ENCODE assay signal across 1 cellular context in genomic region chr11:97079244-97079643, GRCh38.
TF ChIP-seq lines count a peak whose summit lies in the region.

No MANE protein-coding gene starts in this region.

TF ChIP-seq in GM12878, 131 proteins besides CTCF, POLR2A, EP300 and RAD21 (continued from another document and continues in another):
- TF ChIP-seq, protein P1, sequence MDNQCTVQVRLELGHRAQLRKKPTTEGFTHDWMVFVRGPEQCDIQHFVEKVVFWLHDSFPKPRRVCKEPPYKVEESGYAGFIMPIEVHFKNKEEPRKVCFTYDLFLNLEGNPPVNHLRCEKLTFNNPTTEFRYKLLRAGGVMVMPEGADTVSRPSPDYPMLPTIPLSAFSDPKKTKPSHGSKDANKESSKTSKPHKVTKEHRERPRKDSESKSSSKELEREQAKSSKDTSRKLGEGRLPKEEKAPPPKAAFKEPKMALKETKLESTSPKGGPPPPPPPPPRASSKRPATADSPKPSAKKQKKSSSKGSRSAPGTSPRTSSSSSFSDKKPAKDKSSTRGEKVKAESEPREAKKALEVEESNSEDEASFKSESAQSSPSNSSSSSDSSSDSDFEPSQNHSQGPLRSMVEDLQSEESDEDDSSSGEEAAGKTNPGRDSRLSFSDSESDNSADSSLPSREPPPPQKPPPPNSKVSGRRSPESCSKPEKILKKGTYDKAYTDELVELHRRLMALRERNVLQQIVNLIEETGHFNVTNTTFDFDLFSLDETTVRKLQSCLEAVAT (IDR thresholded peaks at IDR 0.05), result no peak
- TF ChIP-seq DPF2 (IDR thresholded peaks at IDR 0.05), result peak; percentile 95
- TF ChIP-seq, protein P2, sequence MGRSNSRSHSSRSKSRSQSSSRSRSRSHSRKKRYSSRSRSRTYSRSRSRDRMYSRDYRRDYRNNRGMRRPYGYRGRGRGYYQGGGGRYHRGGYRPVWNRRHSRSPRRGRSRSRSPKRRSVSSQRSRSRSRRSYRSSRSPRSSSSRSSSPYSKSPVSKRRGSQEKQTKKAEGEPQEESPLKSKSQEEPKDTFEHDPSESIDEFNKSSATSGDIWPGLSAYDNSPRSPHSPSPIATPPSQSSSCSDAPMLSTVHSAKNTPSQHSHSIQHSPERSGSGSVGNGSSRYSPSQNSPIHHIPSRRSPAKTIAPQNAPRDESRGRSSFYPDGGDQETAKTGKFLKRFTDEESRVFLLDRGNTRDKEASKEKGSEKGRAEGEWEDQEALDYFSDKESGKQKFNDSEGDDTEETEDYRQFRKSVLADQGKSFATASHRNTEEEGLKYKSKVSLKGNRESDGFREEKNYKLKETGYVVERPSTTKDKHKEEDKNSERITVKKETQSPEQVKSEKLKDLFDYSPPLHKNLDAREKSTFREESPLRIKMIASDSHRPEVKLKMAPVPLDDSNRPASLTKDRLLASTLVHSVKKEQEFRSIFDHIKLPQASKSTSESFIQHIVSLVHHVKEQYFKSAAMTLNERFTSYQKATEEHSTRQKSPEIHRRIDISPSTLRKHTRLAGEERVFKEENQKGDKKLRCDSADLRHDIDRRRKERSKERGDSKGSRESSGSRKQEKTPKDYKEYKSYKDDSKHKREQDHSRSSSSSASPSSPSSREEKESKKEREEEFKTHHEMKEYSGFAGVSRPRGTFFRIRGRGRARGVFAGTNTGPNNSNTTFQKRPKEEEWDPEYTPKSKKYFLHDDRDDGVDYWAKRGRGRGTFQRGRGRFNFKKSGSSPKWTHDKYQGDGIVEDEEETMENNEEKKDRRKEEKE (IDR thresholded peaks at IDR 0.05), result no peak
- TF ChIP-seq CUX1 (IDR thresholded peaks at IDR 0.05; ENCODE audit: insufficient replicate concordance, low read depth, low read length), result no peak
- peak; percentile 87 for TF ChIP-seq NR2F1 (conservative IDR thresholded peaks at IDR 0.05)
- TF ChIP-seq CHD2 (IDR thresholded peaks at IDR 0.05; ENCODE audit: borderline replicate concordance, low read depth, low read length), result no peak
- TF ChIP-seq YBX1 (IDR thresholded peaks at IDR 0.05), result no peak
- no peak for TF ChIP-seq E4F1 (IDR thresholded peaks at IDR 0.05; ENCODE audit: borderline replicate concordance, partially characterized antibody)
- TF ChIP-seq, protein P3, sequence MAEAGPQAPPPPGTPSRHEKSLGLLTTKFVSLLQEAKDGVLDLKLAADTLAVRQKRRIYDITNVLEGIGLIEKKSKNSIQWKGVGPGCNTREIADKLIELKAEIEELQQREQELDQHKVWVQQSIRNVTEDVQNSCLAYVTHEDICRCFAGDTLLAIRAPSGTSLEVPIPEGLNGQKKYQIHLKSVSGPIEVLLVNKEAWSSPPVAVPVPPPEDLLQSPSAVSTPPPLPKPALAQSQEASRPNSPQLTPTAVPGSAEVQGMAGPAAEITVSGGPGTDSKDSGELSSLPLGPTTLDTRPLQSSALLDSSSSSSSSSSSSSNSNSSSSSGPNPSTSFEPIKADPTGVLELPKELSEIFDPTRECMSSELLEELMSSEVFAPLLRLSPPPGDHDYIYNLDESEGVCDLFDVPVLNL (IDR thresholded peaks at IDR 0.05; ENCODE audit: low read depth, low read length), result no peak
- TF ChIP-seq JUNB (IDR thresholded peaks at IDR 0.05), result no peak
- no peak for TF ChIP-seq KAT2A (conservative IDR thresholded peaks at IDR 0.05; ENCODE audit: control insufficient read depth, low read depth, low read length)
- TF ChIP-seq MYB (IDR thresholded peaks at IDR 0.05; ENCODE audit: borderline replicate concordance, low read depth, low read length), result no peak
- no peak for TF ChIP-seq NR2C2 (IDR thresholded peaks at IDR 0.05; ENCODE audit: borderline replicate concordance, control insufficient read depth, insufficient read length, low read depth)
- TF ChIP-seq FOXM1 (IDR thresholded peaks at IDR 0.05; ENCODE audit: low read depth, low read length), result no peak
- no peak for TF ChIP-seq TCF7 (IDR thresholded peaks at IDR 0.05; ENCODE audit: borderline replicate concordance)
- no peak for TF ChIP-seq ZBED1 (IDR thresholded peaks at IDR 0.05; ENCODE audit: borderline replicate concordance)
- no peak for TF ChIP-seq MYC (IDR thresholded peaks at IDR 0.05; ENCODE audit: insufficient read depth, insufficient read length, insufficient replicate concordance, low read length, severe bottlenecking)
- no peak for TF ChIP-seq HDAC2 (IDR thresholded peaks at IDR 0.05)
- TF ChIP-seq LARP7 (IDR thresholded peaks at IDR 0.05), result no peak
- TF ChIP-seq RUNX3 (IDR thresholded peaks at IDR 0.05; ENCODE audit: low read length), result no peak
- no peak for TF ChIP-seq TCF3 (IDR thresholded peaks at IDR 0.05; ENCODE audit: borderline replicate concordance, insufficient read depth, low read depth, low read length)
- no peak for TF ChIP-seq MXI1 (IDR thresholded peaks at IDR 0.05; ENCODE audit: low read depth, low read length)
- no peak for TF ChIP-seq ETV6 (conservative IDR thresholded peaks at IDR 0.05 in 1 of 2, IDR thresholded peaks at IDR 0.05 in 1 of 2; ENCODE audit: borderline replicate concordance in 1 of 2, low read depth in 1 of 2)
- TF ChIP-seq NR2C1 (IDR thresholded peaks at IDR 0.05), result no peak
- no peak for TF ChIP-seq USF1 (IDR thresholded peaks at IDR 0.05; ENCODE audit: borderline replicate concordance, extremely low read length, insufficient read depth, low read depth, low read length)
- TF ChIP-seq PAX5 (IDR thresholded peaks at IDR 0.05; ENCODE audit: borderline replicate concordance, low read depth, low read length), result no peak
- no peak for TF ChIP-seq EED (IDR thresholded peaks at IDR 0.05; ENCODE audit: low read depth)
- no peak for TF ChIP-seq NRF1 (conservative IDR thresholded peaks at IDR 0.05; ENCODE audit: low read depth, low read length)
- TF ChIP-seq SRF (IDR thresholded peaks at IDR 0.05; ENCODE audit: low read depth in 2 of 2, low read length in 2 of 2), result no peak
- TF ChIP-seq TBL1XR1 (IDR thresholded peaks at IDR 0.05; ENCODE audit: low read depth, low read length), result no peak
- TF ChIP-seq MTA3 (IDR thresholded peaks at IDR 0.05; ENCODE audit: borderline replicate concordance, low read length), result no peak
- TF ChIP-seq MEF2B (IDR thresholded peaks at IDR 0.05; ENCODE audit: partially characterized antibody, poor library complexity, severe bottlenecking), result peak; percentile 34
- TF ChIP-seq ZSCAN29 (IDR thresholded peaks at IDR 0.05), result no peak
- no peak for TF ChIP-seq ZNF24 (IDR thresholded peaks at IDR 0.05)
- no peak for TF ChIP-seq SIX5 (IDR thresholded peaks at IDR 0.05; ENCODE audit: low read depth, low read length, severe bottlenecking)
- no peak for TF ChIP-seq TARDBP (IDR thresholded peaks at IDR 0.05; ENCODE audit: borderline replicate concordance)
- no peak for TF ChIP-seq NBN (IDR thresholded peaks at IDR 0.05)
- TF ChIP-seq ASH2L (IDR thresholded peaks at IDR 0.05; ENCODE audit: borderline replicate concordance, low read depth), result no peak
- TF ChIP-seq POLR2AphosphoS5 (IDR thresholded peaks at IDR 0.05; ENCODE audit: low read length), result no peak
- no peak for TF ChIP-seq ZNF622 (IDR thresholded peaks at IDR 0.05)
- no peak for TF ChIP-seq CBX3 (IDR thresholded peaks at IDR 0.05; ENCODE audit: borderline replicate concordance, low read depth)
- peak; percentile 78 to 83 for TF ChIP-seq IKZF2 (IDR thresholded peaks at IDR 0.05)
- TF ChIP-seq CHD1 (IDR thresholded peaks at IDR 0.05; ENCODE audit: low read depth, low read length), result no peak
- peak; percentile 98 for TF ChIP-seq MTA2 (IDR thresholded peaks at IDR 0.05; ENCODE audit: low read depth)
- TF ChIP-seq, protein P4, sequence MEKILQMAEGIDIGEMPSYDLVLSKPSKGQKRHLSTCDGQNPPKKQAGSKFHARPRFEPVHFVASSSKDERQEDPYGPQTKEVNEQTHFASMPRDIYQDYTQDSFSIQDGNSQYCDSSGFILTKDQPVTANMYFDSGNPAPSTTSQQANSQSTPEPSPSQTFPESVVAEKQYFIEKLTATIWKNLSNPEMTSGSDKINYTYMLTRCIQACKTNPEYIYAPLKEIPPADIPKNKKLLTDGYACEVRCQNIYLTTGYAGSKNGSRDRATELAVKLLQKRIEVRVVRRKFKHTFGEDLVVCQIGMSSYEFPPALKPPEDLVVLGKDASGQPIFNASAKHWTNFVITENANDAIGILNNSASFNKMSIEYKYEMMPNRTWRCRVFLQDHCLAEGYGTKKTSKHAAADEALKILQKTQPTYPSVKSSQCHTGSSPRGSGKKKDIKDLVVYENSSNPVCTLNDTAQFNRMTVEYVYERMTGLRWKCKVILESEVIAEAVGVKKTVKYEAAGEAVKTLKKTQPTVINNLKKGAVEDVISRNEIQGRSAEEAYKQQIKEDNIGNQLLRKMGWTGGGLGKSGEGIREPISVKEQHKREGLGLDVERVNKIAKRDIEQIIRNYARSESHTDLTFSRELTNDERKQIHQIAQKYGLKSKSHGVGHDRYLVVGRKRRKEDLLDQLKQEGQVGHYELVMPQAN (conservative IDR thresholded peaks at IDR 0.05), result no peak
- no peak for TF ChIP-seq CEBPB (IDR thresholded peaks at IDR 0.05; ENCODE audit: borderline replicate concordance in 1 of 2, low read depth in 2 of 2, low read length in 2 of 2)
- TF ChIP-seq SREBF1 (IDR thresholded peaks at IDR 0.05; ENCODE audit: low read length), result no peak
- 0 out of 2 replicates have a peak, but pooled peaks have one; percentile 42 for TF ChIP-seq RELB (IDR thresholded peaks at IDR 0.05; ENCODE audit: low read depth)
- TF ChIP-seq ESRRA (IDR thresholded peaks at IDR 0.05; ENCODE audit: low read length), result no peak
- TF ChIP-seq IKZF1 (conservative IDR thresholded peaks at IDR 0.05), result peak; percentile 85
